ENCODE assay signal across 2 cellular contexts in the genomic region with DNA sequence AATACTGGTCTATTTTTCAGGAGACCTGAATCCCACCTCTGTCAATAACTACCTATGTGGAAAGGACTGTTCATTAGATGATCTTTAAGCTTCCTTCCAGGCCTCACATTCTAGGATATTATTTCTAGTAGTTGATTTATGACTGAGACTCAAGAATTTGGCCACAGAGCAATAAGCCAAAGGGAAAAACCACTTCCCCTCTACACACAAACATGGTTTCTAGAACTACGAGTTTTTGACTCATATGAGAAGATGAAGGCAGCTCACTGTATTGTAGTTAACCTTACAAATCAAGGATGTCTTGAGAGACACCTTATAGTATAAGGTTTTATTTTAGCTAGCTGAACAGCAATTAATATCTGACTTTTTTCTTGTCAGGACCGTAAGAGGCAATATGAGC.
TF ChIP-seq lines count a peak whose summit lies in the region.

No MANE protein-coding gene starts in this region.

TF ChIP-seq in GM12891, 5 proteins besides CTCF, POLR2A, EP300 and RAD21:
- TF ChIP-seq POU2F2 (IDR thresholded peaks at IDR 0.05; ENCODE audit: low read depth, low read length) (no peak), SPI1 (IDR thresholded peaks at IDR 0.05; ENCODE audit: low read depth, low read length) (peak; percentile 55), POLR2AphosphoS5 (IDR thresholded peaks at IDR 0.05; ENCODE audit: low read depth, low read length) (no peak)

TF ChIP-seq in GM12878, 131 proteins besides CTCF, POLR2A, EP300 and RAD21:
- TF ChIP-seq SPI1 (IDR thresholded peaks at IDR 0.05; ENCODE audit: borderline replicate concordance, insufficient read depth, low read depth, low read length) (0 out of 2 replicates have a peak, but pooled peaks have one; percentile 2), ZNF592 (IDR thresholded peaks at IDR 0.05) (no peak)
